ENCODE assay signal across 34 cellular contexts in genomic region chr5:154607746-154608145, GRCh38.
"Had no signal": no experiment of that assay in that cellular context is flagged by ENCODE, and none has a peak within 500 bp of the region (broad histone marks: within the 10 kb centered on the region; RNA-seq: fewer than 3 reads in every experiment).

No MANE protein-coding gene starts in this region.

- H3K36me3 Mint-ChIP-seq: activated CD4-positive, alpha-beta memory T cell treated with anti-CD3 and anti-CD28 coated beads for 36 hours; activated naive CD4-positive, alpha-beta T cell treated with anti-CD3 and anti-CD28 coated beads, Interleukin-2, amount 10 ng/mL, durations not matched to agents 7 days and 5 days; activated naive CD8-positive, alpha-beta T cell; brain had no signal

- H3K27ac ChIP-seq: Peyer's patch, VCaP had no signal

- H3K36me3 ChIP-seq: Peyer's patch had no signal

- H3K4me3 ChIP-seq: Peyer's patch had no signal

- H3K27ac Mint-ChIP-seq: activated B cell treated with CpG ODN at 0.5 μM for 24 hours; activated CD4-positive, alpha-beta memory T cell treated with anti-CD3 and anti-CD28 coated beads for 36 hours; activated naive CD4-positive, alpha-beta T cell treated with anti-CD3 and anti-CD28 coated beads, Interleukin-2, amount 10 ng/mL, durations not matched to agents 7 days and 5 days; activated naive CD8-positive, alpha-beta T cell; activated naive CD8-positive, alpha-beta T cell treated with anti-CD3 and anti-CD28 coated beads, Interleukin-2, amount 50 U/mL, for 24 hours; activated T-helper 1 cell treated with anti-CD3 and anti-CD28 coated beads, Interleukin-12 subunit alpha, Interleukin-12 subunit beta, Interleukin-2, Interleukin-4 antibody, amounts not matched to agents 30 ng/mL and 10 ng/mL and 1 ng/mL, durations not matched to agents 14 hours and 24 hours and 36 hours; brain had no signal

- H3K9me3 Mint-ChIP-seq: activated B cell treated with CpG ODN at 0.5 μM for 24 hours; activated CD4-positive, alpha-beta memory T cell treated with anti-CD3 and anti-CD28 coated beads for 36 hours; activated naive CD4-positive, alpha-beta T cell treated with anti-CD3 and anti-CD28 coated beads, Interleukin-2, amount 10 ng/mL, durations not matched to agents 7 days and 5 days; activated naive CD8-positive, alpha-beta T cell treated with anti-CD3 and anti-CD28 coated beads, Interleukin-2, amount 50 U/mL, for 24 hours; activated T-cell treated with anti-CD3 and anti-CD28 coated beads, Interleukin-2, amount 50 U/mL, for 4 hours; activated T-helper 1 cell treated with anti-CD3 and anti-CD28 coated beads, Interleukin-12 subunit alpha, Interleukin-12 subunit beta, Interleukin-2, Interleukin-4 antibody, amounts not matched to agents 30 ng/mL and 10 ng/mL and 1 ng/mL, durations not matched to agents 14 hours and 24 hours and 36 hours had no signal

- H3K4me3 Mint-ChIP-seq: activated B cell treated with CpG ODN at 0.5 μM for 24 hours; activated CD4-positive, alpha-beta memory T cell treated with anti-CD3 and anti-CD28 coated beads for 36 hours; activated naive CD4-positive, alpha-beta T cell treated with anti-CD3 and anti-CD28 coated beads, Interleukin-2, amount 10 ng/mL, durations not matched to agents 7 days and 5 days; activated naive CD8-positive, alpha-beta T cell; activated naive CD8-positive, alpha-beta T cell treated with anti-CD3 and anti-CD28 coated beads, Interleukin-2, amount 50 U/mL, for 24 hours; activated T-cell treated with anti-CD3 and anti-CD28 coated beads, Interleukin-2, amount 50 U/mL, for 4 hours; activated T-helper 1 cell treated with anti-CD3 and anti-CD28 coated beads, Interleukin-12 subunit alpha, Interleukin-12 subunit beta, Interleukin-2, Interleukin-4 antibody, amounts not matched to agents 30 ng/mL and 10 ng/mL and 1 ng/mL, durations not matched to agents 14 hours and 24 hours and 36 hours; brain had no signal

- DNase-seq: activated B cell treated with CpG ODN at 0.5 μM for 24 hours; activated CD4-positive, alpha-beta memory T cell treated with anti-CD3 and anti-CD28 coated beads for 36 hours; activated CD4-positive, alpha-beta T cell treated with anti-CD3 and anti-CD28 coated beads for 4 hours; activated CD4-positive, alpha-beta T cell treated with anti-CD3 and anti-CD28 coated beads, Interleukin-2, amount 50 U/mL, for 1 hour; activated CD4-positive, CD25-positive, alpha-beta regulatory T cell treated with anti-CD3 and anti-CD28 coated beads, Interleukin-2, amount 50 U/mL, for 72 hours; activated CD8-positive, alpha-beta memory T cell treated with anti-CD3 and anti-CD28 coated beads, Interleukin-2, amount 50 U/mL, for 4 hours; activated effector memory CD4-positive, alpha-beta T cell treated with Interleukin-2 at 50 U/mL for 16 hours; activated naive CD4-positive, alpha-beta T cell treated with anti-CD3 and anti-CD28 coated beads, Interleukin-2, amount 10 ng/mL, durations not matched to agents 7 days and 5 days; activated naive CD8-positive, alpha-beta T cell treated with anti-CD3 and anti-CD28 coated beads, Interleukin-2, amount 50 U/mL, for 24 hours; activated T-cell treated with anti-CD3 and anti-CD28 coated beads for 4 hours; activated T-cell treated with anti-CD3 and anti-CD28 coated beads, Interleukin-2, amount 50 U/mL, for 4 hours; anterior cingulate cortex; central memory CD4-positive, alpha-beta T cell; NCI-H1092 treated with DMSO at 0.1 percent for 48 hours; NCI-H1417; NCI-H146; NCI-H187 treated with DMSO at 0.1 percent for 48 hours; NCI-H2081; NCI-H2171 treated with DMSO at 0.1 percent for 48 hours; NCI-H226; NCI-H446 treated with DMSO at 0.1 percent for 48 hours; NCI-H524 treated with DMSO at 0.1 percent for 48 hours; PC-3; Peyer's patch; RPMI8226; SHP77 treated with DMSO at 0.1 percent for 48 hours; SW 1271; T-helper 1 cell; T-helper 2 cell; T-helper 9 cell had no signal

- ATAC-seq: activated naive CD8-positive, alpha-beta T cell treated with anti-CD3 and anti-CD28 coated beads, Interleukin-2, amount 50 U/mL, for 24 hours; activated T-cell treated with anti-CD3 and anti-CD28 coated beads, Interleukin-2, amount 50 U/mL, for 4 hours; PC-3 had no signal

- H3K9me3 ChIP-seq: Peyer's patch had no signal
